1 cellular context compared by ENCODE assay signal in genomic region chr16:1966460-1966859, GRCh38.
TF ChIP-seq lines count a peak whose summit lies in the region.

A gene with protein sequence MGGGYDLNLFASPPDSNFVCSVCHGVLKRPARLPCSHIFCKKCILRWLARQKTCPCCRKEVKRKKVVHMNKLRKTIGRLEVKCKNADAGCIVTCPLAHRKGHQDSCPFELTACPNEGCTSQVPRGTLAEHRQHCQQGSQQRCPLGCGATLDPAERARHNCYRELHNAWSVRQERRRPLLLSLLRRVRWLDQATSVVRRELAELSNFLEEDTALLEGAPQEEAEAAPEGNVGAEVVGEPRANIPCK (plus strand): TSS chr16:1966856. CDS start chr16:1966882, 26 bp downstream.

TF ChIP-seq in endothelial cell of umbilical vein, 7 proteins besides CTCF, POLR2A, EP300 and RAD21 (continued from another document):
- TF ChIP-seq MAX (IDR thresholded peaks at IDR 0.05; ENCODE audit: insufficient read depth, insufficient read length) (no peak), JUN (IDR thresholded peaks at IDR 0.05; ENCODE audit: borderline replicate concordance, insufficient read depth, insufficient read length, low read depth) (no peak), GATA2 (IDR thresholded peaks at IDR 0.05; ENCODE audit: insufficient read depth, insufficient read length, low read depth, low read length) (no peak)
